ENCODE assay signal across 8 cellular contexts in genomic region chr2:23384551-23385349, GRCh38. TPM values are rescaled to one million over a fixed set of nuclear protein-coding genes. Genes with fewer than 3 reads are reported as not detected.
A peak's percentile ranks its signal among the peaks of the same experiment; 100 is the strongest.
DNase-seq lines count a peak whose midpoint lies in the region; ATAC-seq, FAIRE-seq and TF ChIP-seq lines count a peak whose summit lies in the region.

Gene KLHL29 (plus strand): TSS chr2:23385179. CDS start chr2:23562197, 177,018 bp downstream.

- H3K27ac ChIP-seq in MM.1S (ENCODE audit: low read length), result no peak within 1 kb of the TSS

- H3K9me3 Mint-ChIP-seq in activated B cell treated with CpG ODN at 0.5 μM for 24 hours, result no peaks in the 10 kb centered on the region

- H3K4me1 Mint-ChIP-seq in activated B cell treated with CpG ODN at 0.5 μM for 24 hours, result peaks cover 34% of the 10 kb centered on the region

- H3K9ac ChIP-seq in MM.1S (ENCODE audit: low read length), result no peak within 1 kb of the TSS

- H3K4me1 ChIP-seq in MM.1S (ENCODE audit: low read length), result peaks cover 13% of the 10 kb centered on the region

- H3K9me3 ChIP-seq in MM.1S (replicated peaks; ENCODE audit: insufficient read depth, low read length), result no peaks in the 10 kb centered on the region

- no peaks in the 10 kb centered on the region for H3K79me2 ChIP-seq in MM.1S (ENCODE audit: low read length)

- no peaks in the 10 kb centered on the region for H3K36me3 ChIP-seq in MM.1S (replicated peaks; ENCODE audit: insufficient read depth, low read length)

- DNase-seq in GM12865 (ENCODE audit: low read depth), result peak; percentile 84
- peak; percentile 92 for DNase-seq in H54 (ENCODE audit: insufficient read length, low spot score)
- peak; percentile 63 for DNase-seq in MM.1S
- DNase-seq in activated B cell treated with CpG ODN at 0.5 μM for 24 hours, result peak; percentile 70
- DNase-seq in cardiac fibroblast (ENCODE audit: low read depth in 2 of 2), result peak; percentile 68 to 80
- peak; percentile 92 for DNase-seq in islet precursor cell
- DNase-seq in stimulated activated CD4-positive, alpha-beta T cell treated with anti-CD3 and anti-CD28 coated beads, Interleukin-15, amount 100 ng/mL, for 1 hour (ENCODE audit: low read depth in 1 of 2, low spot score in 1 of 2), result peak; percentile 45 to 68
- no peak for DNase-seq in NK-92 treated with Interleukin-12 subunit alpha and Interleukin-12 subunit beta, amount 100 ng/mL, for 24 hours (lab: John Stamatoyannopoulos, UW)

- H4K20me1 ChIP-seq in MM.1S (ENCODE audit: insufficient read depth, low read length), result no peaks in the 10 kb centered on the region

- TF ChIP-seq POLR2A in H54 (IDR thresholded peaks at IDR 0.05; ENCODE audit: low read depth, low read length), result peak; percentile 78

- peak within 1 kb of the TSS; percentile 56 for H3K27ac Mint-ChIP-seq in activated B cell treated with CpG ODN at 0.5 μM for 24 hours

- peaks cover 1% of the 10 kb centered on the region for H3K36me3 Mint-ChIP-seq in activated B cell treated with CpG ODN at 0.5 μM for 24 hours (ENCODE audit: low read depth)

- H2AFZ ChIP-seq in MM.1S (ENCODE audit: low read length), result no peak within 1 kb of the TSS

- ATAC-seq in activated B cell treated with CpG ODN at 0.5 μM for 24 hours (ENCODE audit: low read depth), result peak; percentile 84

- FAIRE-seq in H54 (lab: Jason Lieb, UNC), result no peak

- H3K9me2 ChIP-seq in MM.1S (replicated peaks; ENCODE audit: insufficient read depth, low read length), result no peaks in the 10 kb centered on the region

- POLR2A ChIA-PET in activated B cell treated with CpG ODN at 0.5 μM for 24 hours (lab: Charles Lee), result interaction anchor here (1.1 kb wide), 1 partner anchor 19 kb away, joined by 3 read pairs; no protein-coding TSS in a partner anchor

- peaks cover 28% of the 10 kb centered on the region for H3K27me3 Mint-ChIP-seq in activated B cell treated with CpG ODN at 0.5 μM for 24 hours

- H3K4me2 ChIP-seq in MM.1S (ENCODE audit: low read depth, low read length), result peak within 1 kb of the TSS; percentile 63

- H3K4me3 ChIP-seq in GM12865 (ENCODE audit: low read depth, low read length) (peak within 1 kb of the TSS; percentile 83), MM.1S (ENCODE audit: low read length) (peak within 1 kb of the TSS; percentile 51; the same call in 1 of the 2 replicates), cardiac fibroblast (replicated peaks in 1 of 2; ENCODE audit: low read depth in 2 of 2, low read length in 2 of 2) (peak within 1 kb of the TSS; percentile 72 to 89)

- intact Hi-C loops in activated B cell treated with CpG ODN at 0.5 μM for 24 hours (cut with micrococcal nuclease), result no loop called here

- H3F3A ChIP-seq in MM.1S (ENCODE audit: insufficient read depth, low read length), result peaks cover 3% of the 10 kb centered on the region; the same call in 1 of the 2 replicates

- CTCF ChIA-PET in activated B cell treated with CpG ODN at 0.5 μM for 24 hours (lab: Charles Lee), result no interaction called here

- peak within 1 kb of the TSS; percentile 81 for H3K4me3 Mint-ChIP-seq in activated B cell treated with CpG ODN at 0.5 μM for 24 hours

- peaks cover 57% of the 10 kb centered on the region for H3K27me3 ChIP-seq in MM.1S (replicated peaks; ENCODE audit: insufficient read depth, low read length)

- TF ChIP-seq CTCF in GM12865 (IDR thresholded peaks at IDR 0.05; ENCODE audit: insufficient read depth, low read depth, low read length, missing control alignments) (no peak), MM.1S (IDR thresholded peaks at IDR 0.05; ENCODE audit: low read length) (no peak), activated B cell treated with CpG ODN at 0.5 μM for 24 hours (IDR thresholded peaks at IDR 0.05) (no peak), cardiac fibroblast (IDR thresholded peaks at IDR 0.05; ENCODE audit: low read depth, low read length) (no peak)

RNA-seq across cellular contexts. Expression of gene KLHL29, which starts in this region (rescaled TPM):
- 1.3 and 2.5 TPM in 2 replicates for total RNA-seq in activated B cell treated with CpG ODN at 0.5 μM for 24 hours
